ENCODE assay signal across 8 cellular contexts in the genomic region with DNA sequence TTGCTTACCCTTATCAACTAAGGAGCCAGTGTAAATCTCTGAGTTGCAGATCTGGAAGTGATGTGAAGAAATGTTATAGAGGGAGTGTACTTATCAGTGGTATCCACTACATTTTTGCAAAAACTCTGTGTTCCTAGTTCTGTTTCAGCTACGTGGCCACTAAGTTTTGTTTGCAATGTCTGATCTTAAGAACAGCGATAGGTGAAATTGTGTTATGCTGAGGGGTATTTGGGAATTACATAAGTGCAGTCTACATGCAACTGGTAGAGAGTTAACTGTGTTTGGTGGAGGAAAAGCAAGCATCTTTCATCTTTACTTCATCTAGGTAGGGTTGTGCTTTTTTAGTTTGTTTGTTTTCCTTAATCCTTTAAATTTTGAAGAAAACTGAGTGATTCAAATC.
DNase-seq lines count a peak whose midpoint lies in the region; ATAC-seq and TF ChIP-seq lines count a peak whose summit lies in the region.

No MANE protein-coding gene starts in this region.

- peak overlapping the region; percentile 93 for H3K4me3 Mint-ChIP-seq in central memory CD8-positive, alpha-beta T cell

- H3K36me3 ChIP-seq in BJ (ENCODE audit: control insufficient read depth, insufficient read depth, low read length) = peaks cover 1% of the 10 kb centered on the region; the same call in 1 of the 2 replicates
- peaks cover 0 to 48% of the 10 kb centered on the region in 2 experiments; a peak in 2 of 4 replicates for H3K36me3 ChIP-seq in HCT116 (ENCODE audit: control insufficient read depth in 1 of 2, insufficient read depth in 2 of 2, low read length in 2 of 2)
- H3K36me3 ChIP-seq in neutrophil = peaks cover 5% of the 10 kb centered on the region

- H3K27ac Mint-ChIP-seq in central memory CD8-positive, alpha-beta T cell (ENCODE audit: low read depth) = peak overlapping the region; percentile 98

- no peak for TF ChIP-seq RAD21 in HCT116 (IDR thresholded peaks at IDR 0.05; ENCODE audit: low read depth)

- H3K4me1 ChIP-seq in HCT116 (ENCODE audit: control insufficient read depth in 1 of 2, insufficient read depth in 2 of 2, low read length in 2 of 2) = peaks cover 76 to 93% of the 10 kb centered on the region in 2 experiments
- peaks cover 72 to 76% of the 10 kb centered on the region in 2 experiments for H3K4me1 ChIP-seq in neutrophil (ENCODE audit: control insufficient read depth in 1 of 2, insufficient read depth in 1 of 2, low read depth in 1 of 2, low read length in 1 of 2)
- peaks cover 5% of the 10 kb centered on the region for H3K4me1 ChIP-seq in foreskin keratinocyte

- H3K9me3 ChIP-seq in HCT116 (ENCODE audit: control insufficient read depth in 1 of 2, insufficient read depth in 1 of 2, low read depth in 1 of 2, low read length in 2 of 2) (no peaks in the 10 kb centered on the region), neutrophil (no peaks in the 10 kb centered on the region)

- BruUV-seq in HCT116 (replicated peaks; lab: Mats Ljungman, UMichigan) = no TSS peak

- CTCF ChIA-PET in BJ (lab: Yijun Ruan, JAX) (interaction anchor here (0.8 to 3.1 kb wide), 2 partner anchors 15 to 110 kb away, joined by 3 to 15 read pairs; no protein-coding TSS in a partner anchor), HCT116 (lab: Charles Lee) (interaction anchor here (1.3 kb wide), 1 partner anchor 10 kb away, joined by 3 read pairs; no protein-coding TSS in a partner anchor)

- H3K36me3 Mint-ChIP-seq in central memory CD8-positive, alpha-beta T cell (ENCODE audit: insufficient read depth) = peaks cover 47% of the 10 kb centered on the region

- no peak for ATAC-seq in HCT116
- no peak for ATAC-seq in central memory CD8-positive, alpha-beta T cell (replicated peaks; ENCODE audit: extremely low read depth, poor library complexity, severe bottlenecking)
- ATAC-seq in HG03025 (IDR thresholded peaks at IDR 0.05; ENCODE audit: low FRiP score, unreplicated experiment) = no peak
- ATAC-seq in foreskin keratinocyte = no peak

- POLR2A ChIA-PET in BJ (lab: Charles Lee) = no interaction called here
- POLR2A ChIA-PET in HCT116 (lab: Charles Lee) = interaction anchor here (1.0 kb wide), 1 partner anchor 14 kb away, joined by 4 read pairs; no protein-coding TSS in a partner anchor

- H3K27me3 ChIP-seq in BJ (ENCODE audit: control insufficient read depth, insufficient read depth, low read length) (no peaks in the 10 kb centered on the region), HCT116 (ENCODE audit: insufficient read depth, low read length) (no peaks in the 10 kb centered on the region), neutrophil (no peaks in the 10 kb centered on the region), foreskin keratinocyte (peaks cover 23% of the 10 kb centered on the region)

- peak overlapping the region; percentile 96 for H3K27ac ChIP-seq in HCT116 (ENCODE audit: low read depth, low read length)
- peak overlapping the region; percentile 96 for H3K27ac ChIP-seq in neutrophil
- no peak overlapping the region for H3K27ac ChIP-seq in foreskin keratinocyte

- H3K9me2 ChIP-seq in HCT116 (ENCODE audit: insufficient read depth) = no peaks in the 10 kb centered on the region

- H3K79me2 ChIP-seq in HCT116 (ENCODE audit: insufficient read depth, low read length) = peaks cover 99% of the 10 kb centered on the region

- TF ChIP-seq CTCF in BJ (IDR thresholded peaks at IDR 0.05; ENCODE audit: insufficient read depth, low read depth, low read length) (no peak), HCT116 (IDR thresholded peaks at IDR 0.05 in 2 of 3, conservative IDR thresholded peaks at IDR 0.05 in 1 of 3; ENCODE audit: borderline replicate concordance in 1 of 3, insufficient read depth in 1 of 3, low read depth in 2 of 3, low read length in 2 of 3) (no peak), neutrophil (IDR thresholded peaks at IDR 0.05) (no peak), foreskin keratinocyte (conservative IDR thresholded peaks at IDR 0.05) (no peak)

- RAD21 ChIA-PET in HCT116 (lab: Charles Lee; ENCODE audit: low non-redundant PET in 1 of 2, low total read pairs in 2 of 2, uncharacterized antibody in 2 of 2, unreplicated experiment in 2 of 2) = no interaction called here

- no peaks in the 10 kb centered on the region for H4K20me1 ChIP-seq in HCT116 (ENCODE audit: insufficient read depth)

- H3K9me3 Mint-ChIP-seq in central memory CD8-positive, alpha-beta T cell = no peaks in the 10 kb centered on the region

- peak overlapping the region; percentile 81 for H3K9ac ChIP-seq in HCT116 (ENCODE audit: low read length)

- no peak for TF ChIP-seq POLR2A in HCT116 (IDR thresholded peaks at IDR 0.05; ENCODE audit: borderline replicate concordance, extremely low read depth, insufficient read depth, insufficient read length)

- no peaks in the 10 kb centered on the region for H3K27me3 Mint-ChIP-seq in central memory CD8-positive, alpha-beta T cell

- peaks cover 34% of the 10 kb centered on the region for H3K4me1 Mint-ChIP-seq in central memory CD8-positive, alpha-beta T cell

- no peak for DNase-seq in BJ (ENCODE audit: low read depth)
- DNase-seq in HCT116 (ENCODE audit: low read depth, low spot score) = no peak
- DNase-seq in central memory CD8-positive, alpha-beta T cell (ENCODE audit: low spot score in 2 of 2) = no peak
- DNase-seq in foreskin keratinocyte = no peak
- no peak for DNase-seq in cerebellar cortex (ENCODE audit: low spot score)
- DNase-seq in iPS-NIHi11 (ENCODE audit: low spot score) = no peak

- H2AFZ ChIP-seq in HCT116 (ENCODE audit: low read depth, low read length, poor library complexity, severe bottlenecking) = no peak overlapping the region

- peak overlapping the region; percentile 83 for H3K4me2 ChIP-seq in HCT116 (ENCODE audit: low read length)

- intact Hi-C loops in HCT116 (cut with micrococcal nuclease) = no loop called here

- H3K4me3 ChIP-seq in BJ (ENCODE audit: low read depth, low read length) (peak overlapping the region; percentile 60), HCT116 (replicated peaks in 1 of 2; ENCODE audit: low read depth in 1 of 2, low read length in 2 of 2) (peak overlapping the region in 1 of 2 experiments; percentile 8; a peak in 1 of 4 replicates), neutrophil (ENCODE audit: low read depth in 1 of 2, low read length in 1 of 2) (peak overlapping the region; percentile 77 to 98)

TF ChIP-seq in HCT116, 20 proteins besides CTCF, POLR2A, EP300 and RAD21:
- TF ChIP-seq EZH2 (IDR thresholded peaks at IDR 0.05) (no peak), EGR1 (IDR thresholded peaks at IDR 0.05; ENCODE audit: low read depth) (no peak)
- TF ChIP-seq, protein P1, sequence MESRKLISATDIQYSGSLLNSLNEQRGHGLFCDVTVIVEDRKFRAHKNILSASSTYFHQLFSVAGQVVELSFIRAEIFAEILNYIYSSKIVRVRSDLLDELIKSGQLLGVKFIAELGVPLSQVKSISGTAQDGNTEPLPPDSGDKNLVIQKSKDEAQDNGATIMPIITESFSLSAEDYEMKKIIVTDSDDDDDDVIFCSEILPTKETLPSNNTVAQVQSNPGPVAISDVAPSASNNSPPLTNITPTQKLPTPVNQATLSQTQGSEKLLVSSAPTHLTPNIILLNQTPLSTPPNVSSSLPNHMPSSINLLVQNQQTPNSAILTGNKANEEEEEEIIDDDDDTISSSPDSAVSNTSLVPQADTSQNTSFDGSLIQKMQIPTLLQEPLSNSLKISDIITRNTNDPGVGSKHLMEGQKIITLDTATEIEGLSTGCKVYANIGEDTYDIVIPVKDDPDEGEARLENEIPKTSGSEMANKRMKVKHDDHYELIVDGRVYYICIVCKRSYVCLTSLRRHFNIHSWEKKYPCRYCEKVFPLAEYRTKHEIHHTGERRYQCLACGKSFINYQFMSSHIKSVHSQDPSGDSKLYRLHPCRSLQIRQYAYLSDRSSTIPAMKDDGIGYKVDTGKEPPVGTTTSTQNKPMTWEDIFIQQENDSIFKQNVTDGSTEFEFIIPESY (IDR thresholded peaks at IDR 0.05; ENCODE audit: extremely low read depth, insufficient replicate concordance, low read length) = no peak
